In the genomic region with DNA sequence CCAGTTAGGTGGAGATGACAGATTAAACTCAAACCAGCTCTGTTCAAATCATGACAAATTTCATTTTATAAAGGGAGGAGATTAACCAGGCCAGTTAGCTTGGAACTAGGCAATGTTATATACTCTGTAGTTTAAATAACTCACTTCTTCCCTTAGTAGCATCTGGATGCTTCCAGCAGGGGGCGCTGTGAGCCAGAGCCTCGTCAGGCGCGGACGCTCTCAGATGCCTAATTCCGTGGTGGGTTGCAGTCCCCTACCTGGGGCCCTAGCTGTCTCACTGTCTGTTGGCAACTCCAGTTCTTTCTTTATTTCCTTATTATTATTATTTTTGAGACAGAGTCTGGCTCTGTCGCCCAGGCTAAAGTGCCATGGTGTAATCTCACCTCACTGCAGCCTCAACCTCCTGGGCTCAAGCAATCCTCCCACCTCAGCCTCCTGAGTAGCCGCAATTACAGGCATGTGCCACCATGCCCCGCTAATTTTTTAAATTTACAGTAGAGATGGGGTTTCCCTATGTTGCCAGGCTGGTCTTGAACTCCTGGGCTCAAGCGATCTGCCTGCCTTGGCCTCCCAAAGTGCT, we compare ENCODE assay signal across 8 cellular contexts. TPM values are rescaled to one million over a fixed set of nuclear protein-coding genes. Genes with fewer than 3 reads are reported as not detected.
DNase-seq lines count a peak whose midpoint lies in the region; ATAC-seq and TF ChIP-seq lines count a peak whose summit lies in the region.

No MANE protein-coding gene starts in this region.

- no peaks in the 10 kb centered on the region for H3K9me3 Mint-ChIP-seq in activated T-helper 1 cell treated with anti-CD3 and anti-CD28 coated beads, Interleukin-12 subunit alpha, Interleukin-12 subunit beta, Interleukin-2, Interleukin-4 antibody, amounts not matched to agents 30 ng/mL and 10 ng/mL and 1 ng/mL, durations not matched to agents 14 hours and 24 hours and 36 hours
- no peaks in the 10 kb centered on the region for H3K9me3 Mint-ChIP-seq in osteocyte (ENCODE audit: unreplicated experiment)

- H3K9me3 ChIP-seq in Peyer's patch (no peaks in the 10 kb centered on the region), tibial artery (no peaks in the 10 kb centered on the region)

- H3K4me1 ChIP-seq in Peyer's patch: no peaks in the 10 kb centered on the region
- H3K4me1 ChIP-seq in tibial artery: peaks cover 0 to 3% (median 0%) of the 10 kb centered on the region in 4 donors

- peak in 11 of 14 donors; percentile 1 to 67 (median 37) for DNase-seq in C1 segment of cervical spinal cord (lab: John Stamatoyannopoulos, UW)
- DNase-seq in HCEC 1CT: peak; percentile 44
- DNase-seq in Peyer's patch: peak; percentile 61 to 87 (median 75)
- DNase-seq in activated T-helper 1 cell treated with anti-CD3 and anti-CD28 coated beads, Interleukin-12 subunit alpha, Interleukin-12 subunit beta, Interleukin-2, Interleukin-4 antibody, amounts not matched to agents 30 ng/mL and 10 ng/mL and 1 ng/mL, durations not matched to agents 14 hours and 24 hours and 36 hours (ENCODE audit: low spot score): peak; percentile 53
- peak; percentile 57 for DNase-seq in fibroblast of villous mesenchyme (ENCODE audit: low read depth)
- DNase-seq in osteocyte (ENCODE audit: extremely low spot score, unreplicated experiment): no peak
- DNase-seq in tibial artery: peak; percentile 52 to 78

- no peak overlapping the region for H3K4me3 Mint-ChIP-seq in activated T-helper 1 cell treated with anti-CD3 and anti-CD28 coated beads, Interleukin-12 subunit alpha, Interleukin-12 subunit beta, Interleukin-2, Interleukin-4 antibody, amounts not matched to agents 30 ng/mL and 10 ng/mL and 1 ng/mL, durations not matched to agents 14 hours and 24 hours and 36 hours
- H3K4me3 Mint-ChIP-seq in osteocyte (ENCODE audit: unreplicated experiment): no peak overlapping the region

- ATAC-seq in HG03442 (IDR thresholded peaks at IDR 0.05; ENCODE audit: unreplicated experiment): no peak

- H3K27me3 ChIP-seq in Peyer's patch: no peaks in the 10 kb centered on the region
- peaks cover 0 to 6% of the 10 kb centered on the region in 2 donors for H3K27me3 ChIP-seq in tibial artery

- no peaks in the 10 kb centered on the region for H3K4me1 Mint-ChIP-seq in activated T-helper 1 cell treated with anti-CD3 and anti-CD28 coated beads, Interleukin-12 subunit alpha, Interleukin-12 subunit beta, Interleukin-2, Interleukin-4 antibody, amounts not matched to agents 30 ng/mL and 10 ng/mL and 1 ng/mL, durations not matched to agents 14 hours and 24 hours and 36 hours (ENCODE audit: low read depth)
- no peaks in the 10 kb centered on the region for H3K4me1 Mint-ChIP-seq in osteocyte (ENCODE audit: unreplicated experiment)

- no peak overlapping the region for H3K27ac Mint-ChIP-seq in activated T-helper 1 cell treated with anti-CD3 and anti-CD28 coated beads, Interleukin-12 subunit alpha, Interleukin-12 subunit beta, Interleukin-2, Interleukin-4 antibody, amounts not matched to agents 30 ng/mL and 10 ng/mL and 1 ng/mL, durations not matched to agents 14 hours and 24 hours and 36 hours
- no peak overlapping the region for H3K27ac Mint-ChIP-seq in osteocyte (ENCODE audit: unreplicated experiment)

- H3K36me3 Mint-ChIP-seq in activated T-helper 1 cell treated with anti-CD3 and anti-CD28 coated beads, Interleukin-12 subunit alpha, Interleukin-12 subunit beta, Interleukin-2, Interleukin-4 antibody, amounts not matched to agents 30 ng/mL and 10 ng/mL and 1 ng/mL, durations not matched to agents 14 hours and 24 hours and 36 hours (ENCODE audit: low read depth): no peaks in the 10 kb centered on the region
- H3K36me3 Mint-ChIP-seq in osteocyte (ENCODE audit: unreplicated experiment): no peaks in the 10 kb centered on the region

- H3K4me3 ChIP-seq in Peyer's patch: no peak overlapping the region
- no peak overlapping the region for H3K4me3 ChIP-seq in fibroblast of villous mesenchyme (ENCODE audit: low read depth, low read length)
- no peak overlapping the region for H3K4me3 ChIP-seq in tibial artery

- no peak for TF ChIP-seq POLR2A in Peyer's patch (IDR thresholded peaks at IDR 0.05)

- no peaks in the 10 kb centered on the region for H3K27me3 Mint-ChIP-seq in activated T-helper 1 cell treated with anti-CD3 and anti-CD28 coated beads, Interleukin-12 subunit alpha, Interleukin-12 subunit beta, Interleukin-2, Interleukin-4 antibody, amounts not matched to agents 30 ng/mL and 10 ng/mL and 1 ng/mL, durations not matched to agents 14 hours and 24 hours and 36 hours (ENCODE audit: insufficient read depth)
- peaks cover 43% of the 10 kb centered on the region for H3K27me3 Mint-ChIP-seq in osteocyte (ENCODE audit: unreplicated experiment)

- TF ChIP-seq CTCF in Peyer's patch (IDR thresholded peaks at IDR 0.05): peak; percentile 64 to 85 (median 77)
- TF ChIP-seq CTCF in fibroblast of villous mesenchyme (IDR thresholded peaks at IDR 0.05; ENCODE audit: insufficient read depth, low read depth, low read length): peak; percentile 86
- TF ChIP-seq CTCF in osteocyte (IDR thresholded peaks at IDR 0.05): peak; percentile 86
- peak; percentile 89 to 90 for TF ChIP-seq CTCF in tibial artery (IDR thresholded peaks at IDR 0.05)

- H3K27ac ChIP-seq in Peyer's patch (no peak overlapping the region), tibial artery (no peak overlapping the region)

- H3K36me3 ChIP-seq in Peyer's patch (no peaks in the 10 kb centered on the region), tibial artery (no peaks in the 10 kb centered on the region)

- intact Hi-C loops in activated T-helper 1 cell treated with anti-CD3 and anti-CD28 coated beads, Interleukin-12 subunit alpha, Interleukin-12 subunit beta, Interleukin-2, Interleukin-4 antibody, amounts not matched to agents 30 ng/mL and 10 ng/mL and 1 ng/mL, durations not matched to agents 14 hours and 24 hours and 36 hours (cut with micrococcal nuclease): loop anchor here (1.0 to 10.0 kb wide), 5 partner anchors 207 to 677 kb away; no protein-coding TSS in a partner anchor
- intact Hi-C loops in tibial artery (cut with DNase I; ENCODE audit: low total_unique reads): no loop called here

RNA-seq across cellular contexts. Expression of a gene that starts 17.3 kb away (rescaled TPM):
- total RNA-seq in Peyer's patch (10 to 100 TPM in 2 of 4 donors, 1 to 10 TPM in 2; 1.9 to 35.5 (median 10.1) TPM), fibroblast of villous mesenchyme (8.2 and 10.0 TPM in 2 replicates), osteocyte (0.24 TPM in 2 replicates)
- total RNA-seq in activated T-helper 1 cell treated with anti-CD3 and anti-CD28 coated beads, Interleukin-12 subunit alpha, Interleukin-12 subunit beta, Interleukin-2, Interleukin-4 antibody, amounts not matched to agents 30 ng/mL and 10 ng/mL and 1 ng/mL, durations not matched to agents 14 hours and 24 hours and 36 hours: not detected in 2 replicates

RNA-seq across cellular contexts. Expression of a gene that starts 37.5 kb away (rescaled TPM):
- total RNA-seq in Peyer's patch (not detected), fibroblast of villous mesenchyme (not detected in 2 replicates), osteocyte (not detected in 2 replicates)
- total RNA-seq in activated T-helper 1 cell treated with anti-CD3 and anti-CD28 coated beads, Interleukin-12 subunit alpha, Interleukin-12 subunit beta, Interleukin-2, Interleukin-4 antibody, amounts not matched to agents 30 ng/mL and 10 ng/mL and 1 ng/mL, durations not matched to agents 14 hours and 24 hours and 36 hours: not detected in 2 replicates
